1 cellular context compared by ENCODE assay signal in genomic region chr10:63630085-63630927, GRCh38.
TF ChIP-seq lines count a peak whose summit lies in the region.

No MANE protein-coding gene starts in this region.

TF ChIP-seq in HepG2, 621 proteins besides CTCF, POLR2A, EP300 and RAD21 (continued from another document):
- 0 out of 2 replicates have a peak, but pooled peaks have one; percentile 39 for TF ChIP-seq ZNF281 (CRISPR knock-in tag; IDR thresholded peaks at IDR 0.05; ENCODE audit: borderline replicate concordance)
- 0 out of 2 replicates have a peak, but pooled peaks have one; percentile 24 for TF ChIP-seq PCBP1 (IDR thresholded peaks at IDR 0.05; ENCODE audit: borderline replicate concordance, low read depth, low read length)
- TF ChIP-seq RCOR2 (CRISPR knock-in tag; IDR thresholded peaks at IDR 0.05) = no peak
- no peak for TF ChIP-seq ARHGAP35 (CRISPR knock-in tag; IDR thresholded peaks at IDR 0.05; ENCODE audit: borderline replicate concordance)
- no peak; the same call in 1 of the 2 replicates for TF ChIP-seq E2F1 (CRISPR knock-in tag; IDR thresholded peaks at IDR 0.05)
- no peak for TF ChIP-seq CEBPZ (IDR thresholded peaks at IDR 0.05; ENCODE audit: low read length)
- no peak for TF ChIP-seq TCF7 (IDR thresholded peaks at IDR 0.05; ENCODE audit: low read depth)
- TF ChIP-seq ZNF280B (CRISPR knock-in tag; IDR thresholded peaks at IDR 0.05; ENCODE audit: borderline replicate concordance) = peak; percentile 36; the same call in 1 of the 2 replicates
- TF ChIP-seq U2AF2 (IDR thresholded peaks at IDR 0.05; ENCODE audit: low read depth, low read length) = no peak
- no peak for TF ChIP-seq ZNF883 (CRISPR knock-in tag; IDR thresholded peaks at IDR 0.05; ENCODE audit: not compliant biosample characterization)
- TF ChIP-seq ZFAT (CRISPR knock-in tag; conservative IDR thresholded peaks at IDR 0.05) = no peak
